Comparison of ENCODE assay signal across 7 cellular contexts in genomic region chr19:42081584-42082258, GRCh38. TPM values are rescaled to one million over a fixed set of nuclear protein-coding genes. Genes with fewer than 3 reads are reported as not detected.
A peak's percentile ranks its signal among the peaks of the same experiment; 100 is the strongest.
DNase-seq lines count a peak whose midpoint lies in the region; ATAC-seq and TF ChIP-seq lines count a peak whose summit lies in the region.

No MANE protein-coding gene starts in this region.

- H3K36me3 ChIP-seq in gastroesophageal sphincter (peaks cover 0 to 56% of the 10 kb centered on the region in 2 donors), transverse colon (peaks cover 0 to 28% (median 11%) of the 10 kb centered on the region in 4 donors)

- intact Hi-C loops in transverse colon (cut with DNase I; ENCODE audit: low total_unique reads): no loop called here

- TF ChIP-seq EP300 in gastroesophageal sphincter (IDR thresholded peaks at IDR 0.05) (no peak), transverse colon (IDR thresholded peaks at IDR 0.05; ENCODE audit: low read depth) (no peak)

- H3K27ac ChIP-seq in gastroesophageal sphincter (no peak overlapping the region), transverse colon (peak overlapping the region; percentile 0 to 52 (median 19))

- 76% methylated on average over 2 of the region's 2 CpGs; no CpG with 5 or more reads in 1 of the 2 donors for WGBS in gastroesophageal sphincter (ENCODE audit: low coverage in 1 of 2), 2 donors
- WGBS in transverse colon (ENCODE audit: low coverage in 1 of 2), 2 donors: 45 to 63% methylated on average over 1 to 2 of the region's 2 CpGs

- H3K27me3 ChIP-seq in gastroesophageal sphincter: no peaks in the 10 kb centered on the region
- H3K27me3 ChIP-seq in transverse colon: no peaks in the 10 kb centered on the region

- H3K9me3 ChIP-seq in gastroesophageal sphincter (no peaks in the 10 kb centered on the region), transverse colon (no peaks in the 10 kb centered on the region)

- H3K4me3 ChIP-seq in gastroesophageal sphincter (no peak overlapping the region), transverse colon (no peak overlapping the region)

- peak in 3 of 4 experiments; percentile 21 to 40 (median 38) for TF ChIP-seq CTCF in gastroesophageal sphincter (IDR thresholded peaks at IDR 0.05)
- peak; percentile 11 to 62 (median 43) for TF ChIP-seq CTCF in transverse colon (IDR thresholded peaks at IDR 0.05)

- TF ChIP-seq POLR2A in gastroesophageal sphincter (IDR thresholded peaks at IDR 0.05) (no peak), transverse colon (IDR thresholded peaks at IDR 0.05) (no peak)

- H3K4me1 ChIP-seq in gastroesophageal sphincter (peaks cover 0 to 18% (median 12%) of the 10 kb centered on the region in 3 donors), transverse colon (peaks cover 10 to 36% (median 18%) of the 10 kb centered on the region in 4 donors)

- in situ Hi-C loops in transverse colon (cut with MboI; ENCODE audit: low pct_ligation_motif_present in 1 of 4, low pct_unique_long_range_greater_than_20kb in 1 of 4, low sequenced_read_pairs in 3 of 4): no loop called here

- DNase-seq in DMS53 treated with DMSO at 0.1 percent for 48 hours (lab: John Stamatoyannopoulos, UW; ENCODE audit: unreplicated experiment) (peak; percentile 35), HK-2 (ENCODE audit: unreplicated experiment) (peak; percentile 35), UCSD-AML1 (lab: John Stamatoyannopoulos, UW; ENCODE audit: unreplicated experiment) (peak; percentile 23), transverse colon (no peak), iPS-NIHi11 (ENCODE audit: low spot score) (no peak)

- ATAC-seq in gastroesophageal sphincter (no peak), GM19324 (IDR thresholded peaks at IDR 0.05; ENCODE audit: low FRiP score, unreplicated experiment) (no peak)

RNA-seq across cellular contexts. Expression of gene ZNF574, which starts 5.8 kb away (rescaled TPM):
- total RNA-seq in gastroesophageal sphincter (10 to 100 TPM; 14.4 to 25.3 (median 17.1) TPM), transverse colon (10 to 100 TPM in 3 of 4 donors, 1 to 10 TPM in 1; 8.0 to 18.7 (median 16.5) TPM)

RNA-seq across cellular contexts. Expression of gene GRIK5, which starts 11.7 kb away (rescaled TPM):
- 10 to 100 TPM in 3 of 4 donors, 1 to 10 TPM in 1; 7.0 to 23.4 (median 12.3) TPM for total RNA-seq in gastroesophageal sphincter
- 10 to 100 TPM in 1 of 4 donors, 1 to 10 TPM in 3; 1.6 to 13.1 (median 3.6) TPM for total RNA-seq in transverse colon

RNA-seq across cellular contexts. Expression of gene POU2F2, which starts 50.5 kb away (rescaled TPM):
- total RNA-seq in gastroesophageal sphincter (1 to 10 TPM in 3 of 4 donors, under 1 TPM in 1; 0.93 to 1.8 (median 1.5) TPM), transverse colon (1 to 10 TPM in 3 of 4 donors, under 1 TPM in 1; 0.96 to 7.1 (median 3.4) TPM)

Comparison
In these comparisons a context has a peak if more than half of its experiments do, and no peak if none do; other contexts are left out.
1. DNase-seq: peak in DMS53 treated with DMSO at 0.1 percent for 48 hours (single experiment), HK-2 (single experiment) and UCSD-AML1 (single experiment); none in transverse colon (single experiment) and iPS-NIHi11 (single experiment).
2. H3K27ac ChIP-seq: peak in transverse colon (4 of 4); none in gastroesophageal sphincter (0 of 4).